Comparison of ENCODE assay signal across 1 cellular context in the genomic region with DNA sequence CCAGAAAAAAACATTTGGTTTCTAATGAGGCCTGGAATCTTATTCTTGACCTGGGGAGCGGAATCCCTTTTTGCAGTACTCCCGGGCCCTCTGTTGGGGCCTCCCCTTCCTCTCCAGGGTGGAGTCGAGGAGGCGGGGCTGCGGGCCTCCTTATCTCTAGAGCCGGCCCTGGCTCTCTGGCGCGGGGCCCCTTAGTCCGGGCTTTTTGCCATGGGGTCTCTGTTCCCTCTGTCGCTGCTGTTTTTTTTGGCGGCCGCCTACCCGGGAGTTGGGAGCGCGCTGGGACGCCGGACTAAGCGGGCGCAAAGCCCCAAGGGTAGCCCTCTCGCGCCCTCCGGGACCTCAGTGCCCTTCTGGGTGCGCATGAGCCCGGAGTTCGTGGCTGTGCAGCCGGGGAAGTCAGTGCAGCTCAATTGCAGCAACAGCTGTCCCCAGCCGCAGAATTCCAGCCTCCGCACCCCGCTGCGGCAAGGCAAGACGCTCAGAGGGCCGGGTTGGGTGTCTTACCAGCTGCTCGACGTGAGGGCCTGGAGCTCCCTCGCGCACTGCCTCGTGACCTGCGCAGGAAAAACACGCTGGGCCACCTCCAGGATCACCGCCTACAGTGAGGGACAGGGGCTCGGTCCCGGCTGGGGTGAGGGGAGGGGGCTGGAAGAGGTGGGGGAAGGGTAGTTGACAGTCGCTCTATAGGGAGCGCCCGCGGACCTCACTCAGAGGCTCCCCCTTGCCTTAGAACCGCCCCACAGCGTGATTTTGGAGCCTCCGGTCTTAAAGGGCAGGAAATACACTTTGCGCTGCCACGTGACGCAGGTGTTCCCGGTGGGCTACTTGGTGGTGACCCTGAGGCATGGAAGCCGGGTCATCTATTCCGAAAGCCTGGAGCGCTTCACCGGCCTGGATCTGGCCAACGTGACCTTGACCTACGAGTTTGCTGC.
TF ChIP-seq lines count a peak whose summit lies in the region.

ICAM4 (plus strand) TSS at position 153 of the 935 bp plus-strand sequence; CDS start at position 211, 58 bp downstream.

TF ChIP-seq in HEK293, 187 proteins besides CTCF, POLR2A, EP300 and RAD21 (continued from another document and continues in another):
- TF ChIP-seq, protein P1, sequence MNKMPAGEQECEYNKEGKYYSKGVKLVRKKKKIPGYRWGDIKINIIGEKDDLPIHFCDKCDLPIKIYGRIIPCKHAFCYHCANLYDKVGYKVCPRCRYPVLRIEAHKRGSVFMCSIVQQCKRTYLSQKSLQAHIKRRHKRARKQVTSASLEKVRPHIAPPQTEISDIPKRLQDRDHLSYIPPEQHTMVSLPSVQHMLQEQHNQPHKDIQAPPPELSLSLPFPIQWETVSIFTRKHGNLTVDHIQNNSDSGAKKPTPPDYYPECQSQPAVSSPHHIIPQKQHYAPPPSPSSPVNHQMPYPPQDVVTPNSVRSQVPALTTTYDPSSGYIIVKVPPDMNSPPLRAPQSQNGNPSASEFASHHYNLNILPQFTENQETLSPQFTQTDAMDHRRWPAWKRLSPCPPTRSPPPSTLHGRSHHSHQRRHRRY (tag by site-specific recombination; IDR thresholded peaks at IDR 0.05): no peak
- no peak for TF ChIP-seq ZSCAN16 (tag by site-specific recombination; IDR thresholded peaks at IDR 0.05)
- peak; percentile 88 for TF ChIP-seq ZIC2 (tag by site-specific recombination; IDR thresholded peaks at IDR 0.05)
- peak; percentile 81 for TF ChIP-seq ZXDB (tag by site-specific recombination; IDR thresholded peaks at IDR 0.05)
- no peak for TF ChIP-seq ZSCAN30 (tag by site-specific recombination; IDR thresholded peaks at IDR 0.05)
- TF ChIP-seq ZNF302 (tag by site-specific recombination; IDR thresholded peaks at IDR 0.05; ENCODE audit: low read depth): no peak
- peak; percentile 79 for TF ChIP-seq IKZF3 (tag by site-specific recombination; IDR thresholded peaks at IDR 0.05)
- peak; percentile 45; the same call in 1 of the 2 replicates for TF ChIP-seq GLIS2 (tag by site-specific recombination; IDR thresholded peaks at IDR 0.05)
- TF ChIP-seq AEBP2 (tag by site-specific recombination; IDR thresholded peaks at IDR 0.05; ENCODE audit: borderline replicate concordance): no peak
- TF ChIP-seq MZF1 (tag by site-specific recombination; IDR thresholded peaks at IDR 0.05; ENCODE audit: borderline replicate concordance): peak; percentile 15; the same call in 1 of the 2 replicates
- TF ChIP-seq ZNF701 (tag by site-specific recombination; IDR thresholded peaks at IDR 0.05): no peak
- TF ChIP-seq ZBTB8A (tag by site-specific recombination; IDR thresholded peaks at IDR 0.05): peak; percentile 99
- no peak for TF ChIP-seq ZNF664 (tag by site-specific recombination; IDR thresholded peaks at IDR 0.05)
- no peak; the same call in none of the 2 replicates for TF ChIP-seq ZNF660 (tag by site-specific recombination; IDR thresholded peaks at IDR 0.05)
- TF ChIP-seq PRDM1 (tag by site-specific recombination; IDR thresholded peaks at IDR 0.05): no peak
- TF ChIP-seq ZFP69B (tag by site-specific recombination; IDR thresholded peaks at IDR 0.05): 0 out of 2 replicates have a peak, but pooled peaks have one; percentile 25
- peak; percentile 74; the same call in 1 of the 2 replicates for TF ChIP-seq SP3 (tag by site-specific recombination; IDR thresholded peaks at IDR 0.05)
- no peak for TF ChIP-seq ZNF248 (tag by site-specific recombination; IDR thresholded peaks at IDR 0.05)
- peak; percentile 44 for TF ChIP-seq KLF1 (tag by site-specific recombination; IDR thresholded peaks at IDR 0.05)
- TF ChIP-seq, protein P2, sequence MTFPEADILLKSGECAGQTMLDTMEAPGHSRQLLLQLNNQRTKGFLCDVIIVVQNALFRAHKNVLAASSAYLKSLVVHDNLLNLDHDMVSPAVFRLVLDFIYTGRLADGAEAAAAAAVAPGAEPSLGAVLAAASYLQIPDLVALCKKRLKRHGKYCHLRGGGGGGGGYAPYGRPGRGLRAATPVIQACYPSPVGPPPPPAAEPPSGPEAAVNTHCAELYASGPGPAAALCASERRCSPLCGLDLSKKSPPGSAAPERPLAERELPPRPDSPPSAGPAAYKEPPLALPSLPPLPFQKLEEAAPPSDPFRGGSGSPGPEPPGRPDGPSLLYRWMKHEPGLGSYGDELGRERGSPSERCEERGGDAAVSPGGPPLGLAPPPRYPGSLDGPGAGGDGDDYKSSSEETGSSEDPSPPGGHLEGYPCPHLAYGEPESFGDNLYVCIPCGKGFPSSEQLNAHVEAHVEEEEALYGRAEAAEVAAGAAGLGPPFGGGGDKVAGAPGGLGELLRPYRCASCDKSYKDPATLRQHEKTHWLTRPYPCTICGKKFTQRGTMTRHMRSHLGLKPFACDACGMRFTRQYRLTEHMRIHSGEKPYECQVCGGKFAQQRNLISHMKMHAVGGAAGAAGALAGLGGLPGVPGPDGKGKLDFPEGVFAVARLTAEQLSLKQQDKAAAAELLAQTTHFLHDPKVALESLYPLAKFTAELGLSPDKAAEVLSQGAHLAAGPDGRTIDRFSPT (tag by site-specific recombination; IDR thresholded peaks at IDR 0.05): peak; percentile 64
- TF ChIP-seq ZEB2 (tag by site-specific recombination; IDR thresholded peaks at IDR 0.05): peak; percentile 64
- TF ChIP-seq ZNF16 (tag by site-specific recombination; IDR thresholded peaks at IDR 0.05; ENCODE audit: low read depth): peak; percentile 63; the same call in 1 of the 2 replicates
- TF ChIP-seq ZNF214 (tag by site-specific recombination; IDR thresholded peaks at IDR 0.05; ENCODE audit: borderline replicate concordance): no peak
- no peak for TF ChIP-seq ZNF324 (tag by site-specific recombination; IDR thresholded peaks at IDR 0.05)
- peak; percentile 19; the same call in 1 of the 2 replicates for TF ChIP-seq KLF9 (tag by site-specific recombination; IDR thresholded peaks at IDR 0.05; ENCODE audit: low read depth)
- TF ChIP-seq ZBTB44 (tag by site-specific recombination; IDR thresholded peaks at IDR 0.05): peak; percentile 89; the same call in 1 of the 2 replicates
- TF ChIP-seq ZNF529 (tag by site-specific recombination; IDR thresholded peaks at IDR 0.05; ENCODE audit: insufficient replicate concordance): no peak
- no peak for TF ChIP-seq TCF7L2 (IDR thresholded peaks at IDR 0.05; ENCODE audit: borderline replicate concordance, low read depth, low read length)
- TF ChIP-seq ZBTB17 (tag by site-specific recombination; IDR thresholded peaks at IDR 0.05): peak; percentile 64
- TF ChIP-seq, protein P3, sequence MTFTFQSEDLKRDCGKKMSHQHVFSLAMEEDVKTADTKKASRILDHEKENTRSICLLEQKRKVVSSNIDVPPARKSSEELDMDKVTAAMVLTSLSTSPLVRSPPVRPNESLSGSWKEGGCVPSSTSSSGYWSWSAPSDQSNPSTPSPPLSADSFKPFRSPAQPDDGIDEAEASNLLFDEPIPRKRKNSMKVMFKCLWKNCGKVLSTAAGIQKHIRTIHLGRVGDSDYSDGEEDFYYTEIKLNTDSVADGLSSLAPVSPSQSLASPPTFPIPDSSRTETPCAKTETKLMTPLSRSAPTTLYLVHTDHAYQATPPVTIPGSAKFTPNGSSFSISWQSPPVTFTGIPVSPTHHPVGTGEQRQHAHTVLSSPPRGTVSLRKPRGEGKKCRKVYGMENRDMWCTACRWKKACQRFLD (tag by site-specific recombination; IDR thresholded peaks at IDR 0.05): no peak
- no peak for TF ChIP-seq ZNF776 (tag by site-specific recombination; IDR thresholded peaks at IDR 0.05; ENCODE audit: borderline replicate concordance)
- peak; percentile 17; the same call in 1 of the 2 replicates for TF ChIP-seq INSM2 (tag by site-specific recombination; IDR thresholded peaks at IDR 0.05)
- TF ChIP-seq, protein P4, sequence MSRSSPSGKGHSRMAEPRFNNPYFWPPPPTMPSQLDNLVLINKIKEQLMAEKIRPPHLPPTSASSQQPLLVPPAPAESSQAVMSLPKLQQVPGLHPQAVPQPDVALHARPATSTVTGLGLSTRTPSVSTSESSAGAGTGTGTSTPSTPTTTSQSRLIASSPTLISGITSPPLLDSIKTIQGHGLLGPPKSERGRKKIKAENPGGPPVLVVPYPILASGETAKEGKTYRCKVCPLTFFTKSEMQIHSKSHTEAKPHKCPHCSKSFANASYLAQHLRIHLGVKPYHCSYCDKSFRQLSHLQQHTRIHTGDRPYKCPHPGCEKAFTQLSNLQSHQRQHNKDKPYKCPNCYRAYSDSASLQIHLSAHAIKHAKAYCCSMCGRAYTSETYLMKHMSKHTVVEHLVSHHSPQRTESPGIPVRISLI (tag by site-specific recombination; IDR thresholded peaks at IDR 0.05): no peak
- TF ChIP-seq KLF10 (tag by site-specific recombination; IDR thresholded peaks at IDR 0.05): peak; percentile 42; the same call in 1 of the 2 replicates
- no peak for TF ChIP-seq ZNF121 (tag by site-specific recombination; IDR thresholded peaks at IDR 0.05)
- TF ChIP-seq ZNF394 (tag by site-specific recombination; IDR thresholded peaks at IDR 0.05; ENCODE audit: borderline replicate concordance): peak; percentile 22; the same call in 1 of the 2 replicates
- TF ChIP-seq ZNF24 (tag by site-specific recombination; IDR thresholded peaks at IDR 0.05): peak; percentile 76; the same call in 1 of the 2 replicates
- peak; percentile 86 for TF ChIP-seq ZNF76 (tag by site-specific recombination; IDR thresholded peaks at IDR 0.05; ENCODE audit: borderline replicate concordance, low read depth)
- no peak for TF ChIP-seq ZNF274 (IDR thresholded peaks at IDR 0.05; ENCODE audit: low read length)
- no peak for TF ChIP-seq ZNF274 (tag by site-specific recombination; IDR thresholded peaks at IDR 0.05; ENCODE audit: borderline replicate concordance)
- no peak for TF ChIP-seq ZNF626 (tag by site-specific recombination; IDR thresholded peaks at IDR 0.05)
- TF ChIP-seq ZNF133 (tag by site-specific recombination; IDR thresholded peaks at IDR 0.05): no peak
- peak; percentile 54 for TF ChIP-seq ZNF423 (tag by site-specific recombination; IDR thresholded peaks at IDR 0.05)
- no peak for TF ChIP-seq ZNF169 (tag by site-specific recombination; IDR thresholded peaks at IDR 0.05)
- TF ChIP-seq KLF17 (tag by site-specific recombination; IDR thresholded peaks at IDR 0.05): no peak
- no peak for TF ChIP-seq ZNF433 (tag by site-specific recombination; IDR thresholded peaks at IDR 0.05; ENCODE audit: low read depth)
- TF ChIP-seq ZNF792 (tag by site-specific recombination; IDR thresholded peaks at IDR 0.05): no peak
- TF ChIP-seq ZBTB1 (tag by site-specific recombination; IDR thresholded peaks at IDR 0.05): no peak
- peak; percentile 79 for TF ChIP-seq ZNF610 (tag by site-specific recombination; IDR thresholded peaks at IDR 0.05; ENCODE audit: borderline replicate concordance)
- no peak for TF ChIP-seq ZNF37A (tag by site-specific recombination; IDR thresholded peaks at IDR 0.05)
- no peak for TF ChIP-seq REPIN1 (tag by site-specific recombination; IDR thresholded peaks at IDR 0.05; ENCODE audit: low read depth)
- peak; percentile 55; the same call in 1 of the 2 replicates for TF ChIP-seq ZNF600 (tag by site-specific recombination; IDR thresholded peaks at IDR 0.05)
- peak; percentile 69 for TF ChIP-seq SP2 (tag by site-specific recombination; IDR thresholded peaks at IDR 0.05)
- TF ChIP-seq BCL11B (tag by site-specific recombination; IDR thresholded peaks at IDR 0.05; ENCODE audit: low read depth): 0 out of 2 replicates have a peak, but pooled peaks have one; percentile 17
